ENCODE assay signal across 27 cellular contexts in the genomic region with DNA sequence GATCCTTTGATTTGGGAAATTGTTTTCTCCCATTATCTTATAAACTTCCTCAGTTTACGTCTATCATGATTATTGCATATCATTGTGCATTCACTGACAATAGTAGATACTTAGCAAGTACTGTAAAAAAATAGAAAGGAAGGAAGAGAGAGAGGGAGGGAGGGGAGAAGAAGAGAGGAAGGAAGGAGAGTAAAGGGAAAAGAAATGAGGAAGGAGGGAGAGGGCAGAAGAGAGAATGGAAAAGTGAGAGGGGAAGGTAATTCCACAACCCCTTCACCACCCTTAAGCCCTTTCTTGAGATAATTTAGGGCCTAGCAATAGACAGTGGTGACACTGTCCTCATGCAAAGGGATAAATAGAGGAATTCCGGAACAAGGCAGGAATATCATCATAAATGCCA.
DNase-seq lines count a peak whose midpoint lies in the region; ATAC-seq and TF ChIP-seq lines count a peak whose summit lies in the region.
"Had no signal": no experiment of that assay in that cellular context is flagged by ENCODE, and none has a peak within 500 bp of the region (broad histone marks: within the 10 kb centered on the region; RNA-seq: fewer than 3 reads in every experiment).

No MANE protein-coding gene starts in this region.

- BruUV-seq in Caco-2 (replicated peaks; lab: Mats Ljungman, UMichigan) = no TSS peak
- BruUV-seq in PC-9 (replicated peaks; lab: Mats Ljungman, UMichigan) = no TSS peak

- no peak overlapping the region for H3K4me3 Mint-ChIP-seq in Caco-2 (ENCODE audit: unreplicated experiment)
- no peak overlapping the region for H3K4me3 Mint-ChIP-seq in chondrocyte (ENCODE audit: unreplicated experiment)
- no peak overlapping the region for H3K4me3 Mint-ChIP-seq in CD8-positive, alpha-beta memory T cell
- H3K4me3 Mint-ChIP-seq: CD14-positive monocyte, GM23338 had no signal

- H3K4me1 Mint-ChIP-seq in Caco-2 (ENCODE audit: low read depth, unreplicated experiment) = peaks cover 7% of the 10 kb centered on the region
- H3K4me1 Mint-ChIP-seq in chondrocyte (ENCODE audit: low read depth) = peaks cover 52% of the 10 kb centered on the region
- H3K4me1 Mint-ChIP-seq in CD8-positive, alpha-beta memory T cell = no peaks in the 10 kb centered on the region
- H3K4me1 Mint-ChIP-seq: CD14-positive monocyte had no signal

- no peaks in the 10 kb centered on the region for H4K20me1 ChIP-seq in PC-9 (ENCODE audit: insufficient read depth)

- H3K36me3 Mint-ChIP-seq in Caco-2 (ENCODE audit: insufficient read depth, unreplicated experiment) (peaks cover 6% of the 10 kb centered on the region), chondrocyte (ENCODE audit: low read depth) (no peaks in the 10 kb centered on the region)
- H3K36me3 Mint-ChIP-seq in CD8-positive, alpha-beta memory T cell = no peaks in the 10 kb centered on the region
- H3K36me3 Mint-ChIP-seq: CD14-positive monocyte had no signal

- H2AFZ ChIP-seq in PC-9 = no peak overlapping the region
- H2AFZ ChIP-seq: GM23338 had no signal

- H3K27me3 Mint-ChIP-seq in Caco-2 (ENCODE audit: insufficient read depth, unreplicated experiment) (no peaks in the 10 kb centered on the region), chondrocyte (ENCODE audit: low read depth) (no peaks in the 10 kb centered on the region)
- H3K27me3 Mint-ChIP-seq in CD8-positive, alpha-beta memory T cell = peaks cover 1 to 3% of the 10 kb centered on the region in 2 donors

- no peak for DNase-seq in Caco-2
- no peak for DNase-seq in PC-9
- DNase-seq in chondrocyte (ENCODE audit: low spot score) = no peak
- DNase-seq in prostate gland (ENCODE audit: low spot score) = no peak
- DNase-seq in stimulated activated CD4-positive, alpha-beta T cell treated with anti-CD3 and anti-CD28 coated beads, Interleukin-2, amount 100 ng/mL, for 24 hours = no peak
- DNase-seq in CD8-positive, alpha-beta memory T cell = no peak
- DNase-seq: 8988T; ACHN; BE2C; DMS53; Karpas-422; NCI-H1105; NCI-H1436 treated with DMSO at 0.1 percent for 48 hours; NCI-H187 treated with DMSO at 0.1 percent for 48 hours; NCI-H2171 treated with DMSO at 0.1 percent for 48 hours; NCI-H345; NCI-H524; NCI-H748 treated with DMSO at 0.1 percent for 48 hours; NK-92 treated with Interleukin-12 subunit alpha and Interleukin-12 subunit beta, amount 100 ng/mL, for 24 hours; SHP77 treated with DMSO at 0.1 percent for 48 hours had no signal

- peaks cover 29% of the 10 kb centered on the region for H3F3A ChIP-seq in PC-9 (ENCODE audit: insufficient read depth, low read depth)

- H3K4me2 ChIP-seq in PC-9 = peak overlapping the region; percentile 89
- H3K4me2 ChIP-seq: GM23338 had no signal

- peak overlapping the region; percentile 36 for H3K27ac Mint-ChIP-seq in Caco-2 (ENCODE audit: unreplicated experiment)
- peak overlapping the region; percentile 25 for H3K27ac Mint-ChIP-seq in chondrocyte (ENCODE audit: unreplicated experiment)
- no peak overlapping the region for H3K27ac Mint-ChIP-seq in CD8-positive, alpha-beta memory T cell
- H3K27ac Mint-ChIP-seq: CD14-positive monocyte, GM23338 had no signal

- CTCF ChIA-PET in Caco-2 (lab: Charles Lee) = no interaction called here
- CTCF ChIA-PET in PC-9 (lab: Charles Lee) = no interaction called here
- CTCF ChIA-PET in CD8-positive, alpha-beta memory T cell (lab: Charles Lee) = no interaction called here

- no peaks in the 10 kb centered on the region for H3K9me3 Mint-ChIP-seq in Caco-2 (ENCODE audit: unreplicated experiment)
- no peaks in the 10 kb centered on the region for H3K9me3 Mint-ChIP-seq in chondrocyte (ENCODE audit: low read depth)
- H3K9me3 Mint-ChIP-seq in CD8-positive, alpha-beta memory T cell = peaks cover 0 to 3% (median 0%) of the 10 kb centered on the region in 5 donors
- H3K9me3 Mint-ChIP-seq: GM23338 had no signal

- no peak for ATAC-seq in HG02678 (IDR thresholded peaks at IDR 0.05; ENCODE audit: unreplicated experiment)
- ATAC-seq in HG03571 (IDR thresholded peaks at IDR 0.05; ENCODE audit: unreplicated experiment) = no peak
- ATAC-seq: GM23338, HepG2 had no signal

- H3K4me3 ChIP-seq in Caco-2 (ENCODE audit: low read depth, low read length) (no peak overlapping the region), PC-9 (no peak overlapping the region), prostate gland (no peak overlapping the region)
- no peak overlapping the region for H3K4me3 ChIP-seq in CD8-positive, alpha-beta memory T cell (ENCODE audit: low read length)
- H3K4me3 ChIP-seq: GM23338, HAP-1 had no signal

- no peaks in the 10 kb centered on the region for H3K27me3 ChIP-seq in Caco-2 (replicated peaks; ENCODE audit: control insufficient read depth, insufficient read depth, low read length)
- no peaks in the 10 kb centered on the region for H3K27me3 ChIP-seq in PC-9 (ENCODE audit: insufficient read depth, low read depth)
- no peaks in the 10 kb centered on the region for H3K27me3 ChIP-seq in prostate gland (replicated peaks; ENCODE audit: insufficient read depth)
- no peaks in the 10 kb centered on the region for H3K27me3 ChIP-seq in CD8-positive, alpha-beta memory T cell (ENCODE audit: insufficient read depth, low read length, poor library complexity, severe bottlenecking)
- H3K27me3 ChIP-seq: BE2C had no signal

- no peaks in the 10 kb centered on the region for H3K36me3 ChIP-seq in Caco-2 (ENCODE audit: control insufficient read depth, insufficient read depth, low read length)
- no peaks in the 10 kb centered on the region for H3K36me3 ChIP-seq in PC-9 (ENCODE audit: low read depth)
- H3K36me3 ChIP-seq in prostate gland = no peaks in the 10 kb centered on the region
- H3K36me3 ChIP-seq in CD8-positive, alpha-beta memory T cell (ENCODE audit: insufficient read depth, low read length) = no peaks in the 10 kb centered on the region
- H3K36me3 ChIP-seq: BE2C, HAP-1 had no signal

- WGBS in prostate gland = 93% methylated on average over 2 of the region's 2 CpGs

- TF ChIP-seq CTCF in Caco-2 (IDR thresholded peaks at IDR 0.05; ENCODE audit: insufficient read depth in 1 of 2, low read depth in 1 of 2, low read length in 1 of 2, severe bottlenecking in 1 of 2, unreplicated experiment in 1 of 2) (no peak), PC-9 (conservative IDR thresholded peaks at IDR 0.05) (no peak), chondrocyte (IDR thresholded peaks at IDR 0.05) (no peak), prostate gland (IDR thresholded peaks at IDR 0.05) (no peak)

- no peaks in the 10 kb centered on the region for H3K9me2 ChIP-seq in PC-9 (ENCODE audit: insufficient read depth)

- peaks cover 15% of the 10 kb centered on the region for H3K4me1 ChIP-seq in Caco-2
- peaks cover 68% of the 10 kb centered on the region for H3K4me1 ChIP-seq in PC-9 (replicated peaks; ENCODE audit: insufficient read depth)
- H3K4me1 ChIP-seq in prostate gland (replicated peaks) = peaks cover 12% of the 10 kb centered on the region
- H3K4me1 ChIP-seq in CD8-positive, alpha-beta memory T cell (ENCODE audit: insufficient read depth, low read length) = no peaks in the 10 kb centered on the region

- H3K27ac ChIP-seq in PC-9 (peak overlapping the region; percentile 98), prostate gland (peak overlapping the region; percentile 58 to 59)
- H3K27ac ChIP-seq in CD8-positive, alpha-beta memory T cell (ENCODE audit: low read depth, low read length) = no peak overlapping the region
- H3K27ac ChIP-seq: RWPE1 had no signal

- H3K79me2 ChIP-seq in PC-9 (ENCODE audit: low read depth) = peaks cover 70% of the 10 kb centered on the region

- intact Hi-C loops in Caco-2 (cut with micrococcal nuclease; ENCODE audit: unreplicated experiment) (no loop called here), PC-9 (cut with micrococcal nuclease; ENCODE audit: unreplicated experiment) (no loop called here), prostate gland (cut with DNase I) (loop anchor here (10.0 kb wide), 1 partner anchor 65 kb away; no protein-coding TSS in a partner anchor)

- POLR2A ChIA-PET in Caco-2 (lab: Charles Lee) = no interaction called here
- POLR2A ChIA-PET in PC-9 (lab: Charles Lee; ENCODE audit: unreplicated experiment) = interaction anchor here (0.5 kb wide), 1 partner anchor 1389 kb away, joined by 7 read pairs; no protein-coding TSS in a partner anchor
- POLR2A ChIA-PET in CD8-positive, alpha-beta memory T cell (lab: Charles Lee) = no interaction called here

- no peak for TF ChIP-seq POLR2A in prostate gland (IDR thresholded peaks at IDR 0.05)

- H3K9me3 ChIP-seq in Caco-2 (no peaks in the 10 kb centered on the region), PC-9 (ENCODE audit: insufficient read depth, low read depth) (no peaks in the 10 kb centered on the region), prostate gland (no peaks in the 10 kb centered on the region)
- no peaks in the 10 kb centered on the region for H3K9me3 ChIP-seq in CD8-positive, alpha-beta memory T cell (ENCODE audit: low read length)
- H3K9me3 ChIP-seq: BE2C, HAP-1 had no signal

Comparison
In these comparisons a context has a peak if more than half of its experiments do, and no peak if none do; other contexts are left out.
1. H3K27ac Mint-ChIP-seq: peak in Caco-2 (single experiment) and chondrocyte (single experiment); none in CD8-positive, alpha-beta memory T cell (0 of 8).